Comparison of ENCODE assay signal across 17 cellular contexts in the genomic region with DNA sequence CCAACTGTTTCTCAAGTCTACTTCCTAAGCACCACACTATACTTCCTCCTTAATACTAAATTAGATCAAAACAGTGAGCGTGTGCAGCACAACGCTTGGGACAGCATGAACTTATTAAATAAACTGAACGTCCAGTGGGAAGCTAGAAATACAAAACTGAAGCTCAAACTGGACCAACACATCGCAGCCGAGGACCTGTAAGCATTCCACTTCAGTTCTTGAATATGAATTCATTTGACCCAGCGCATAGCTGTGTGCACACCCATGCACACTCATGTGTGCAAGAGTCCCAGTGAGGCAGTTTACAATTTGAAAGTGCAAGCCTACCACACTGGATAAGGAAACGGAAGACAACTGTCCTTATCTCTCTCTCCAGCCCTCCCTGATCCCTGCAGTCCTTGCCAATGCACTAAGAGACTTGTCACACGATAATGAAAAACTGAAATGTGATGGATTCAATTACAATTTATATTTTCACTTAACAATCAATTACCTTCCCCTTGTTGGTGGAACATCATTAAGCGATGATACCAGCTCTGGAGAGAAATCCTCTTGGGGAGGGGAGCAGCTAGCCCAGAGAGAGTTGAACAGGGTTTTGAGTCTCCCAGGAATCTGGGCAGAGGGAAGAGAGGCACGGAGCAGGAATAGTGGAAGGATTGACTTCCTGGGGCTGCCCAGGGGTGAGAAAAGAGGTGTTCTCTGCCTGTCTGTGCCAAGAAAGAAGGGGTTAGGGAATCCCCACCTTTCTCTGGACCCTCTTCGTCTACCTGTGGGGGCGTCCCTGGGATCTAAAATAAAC.
"Had no signal": no experiment of that assay in that cellular context is flagged by ENCODE, and none has a peak within 500 bp of the region (broad histone marks: within the 10 kb centered on the region; RNA-seq: fewer than 3 reads in every experiment).

No MANE protein-coding gene starts in this region.

- FAIRE-seq: endometrium had no signal

- DNase-seq: activated CD4-positive, alpha-beta memory T cell treated with anti-CD3 and anti-CD28 coated beads, Interleukin-2, amount 10 ng/mL, durations not matched to agents 7 days and 5 days; activated CD4-positive, alpha-beta T cell treated with anti-CD3 and anti-CD28 coated beads for 4 hours; activated effector memory CD4-positive, alpha-beta T cell treated with Interleukin-2 at 50 U/mL for 16 hours; activated T-cell treated with anti-CD3 and anti-CD28 coated beads, Interleukin-2, amount 50 U/mL, for 4 hours; dorsolateral prefrontal cortex; hippocampal formation; stimulated activated CD4-positive, alpha-beta T cell treated with anti-CD3 and anti-CD28 coated beads, Interleukin-1b, Interleukin-23, amount 100 ng/mL, for 48 hours; stomach; T-helper 1 cell; T1000; upper lobe of left lung had no signal

- H3K4me3 ChIP-seq: adrenal gland, cardiac muscle cell, dorsolateral prefrontal cortex, stomach, testis, upper lobe of left lung had no signal

- H3K4me1 ChIP-seq: adrenal gland, parathyroid adenoma, stomach, testis, upper lobe of left lung had no signal

- ATAC-seq: activated T-cell treated with anti-CD3 and anti-CD28 coated beads, Interleukin-2, amount 50 U/mL, for 4 hours had no signal

- H3K9me3 ChIP-seq: adrenal gland, neutrophil, testis had no signal

- H3K27ac ChIP-seq: adrenal gland, cardiac muscle cell, dorsolateral prefrontal cortex, neutrophil, parathyroid adenoma, stomach, testis, upper lobe of left lung had no signal

- H3K36me3 ChIP-seq: adrenal gland, cardiac muscle cell, neutrophil, stomach, upper lobe of left lung had no signal

- H3K27me3 ChIP-seq: adrenal gland, cardiac muscle cell, neutrophil, stomach, testis, upper lobe of left lung had no signal
